20 cellular contexts compared by ENCODE assay signal in the genomic region with DNA sequence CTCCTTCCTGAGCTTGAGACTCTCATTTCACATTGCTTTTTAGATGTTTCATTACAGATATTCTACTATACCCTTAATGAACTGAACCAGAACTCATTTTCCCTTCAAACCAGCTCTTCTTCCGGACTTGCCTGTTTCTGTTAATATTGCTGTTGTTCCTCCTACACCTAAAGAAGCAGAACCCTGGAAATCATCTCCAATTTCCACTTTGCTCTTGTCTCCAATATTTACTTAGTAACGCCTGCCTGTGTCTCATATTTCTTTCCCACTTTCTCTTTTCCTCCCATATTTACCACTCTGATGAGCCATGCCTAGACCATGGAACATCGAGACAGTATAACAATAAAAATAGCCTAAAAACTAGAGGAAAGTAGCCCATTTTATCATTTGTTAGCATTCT. TPM values are rescaled to one million over a fixed set of nuclear protein-coding genes. Genes with fewer than 3 reads are reported as not detected.
DNase-seq lines count a peak whose midpoint lies in the region; TF ChIP-seq lines count a peak whose summit lies in the region.
"Had no signal": no experiment of that assay in that cellular context is flagged by ENCODE, and none has a peak within 500 bp of the region (broad histone marks: within the 10 kb centered on the region; RNA-seq: fewer than 3 reads in every experiment).

No MANE protein-coding gene starts in this region.

- H3K27me3 ChIP-seq in neutrophil = no peaks in the 10 kb centered on the region
- H3K27me3 ChIP-seq: BE2C, Peyer's patch had no signal

- peak overlapping the region; percentile 47 for H3K27ac ChIP-seq in neutrophil
- H3K27ac ChIP-seq: Peyer's patch, SJCRH30 had no signal

- H3K36me3 ChIP-seq in neutrophil = peaks cover 47% of the 10 kb centered on the region
- H3K36me3 ChIP-seq: BE2C, SJCRH30 had no signal

- no peaks in the 10 kb centered on the region for H3K9me3 ChIP-seq in neutrophil
- H3K9me3 ChIP-seq: BE2C, Peyer's patch, SJCRH30 had no signal

- peaks cover 19 to 21% of the 10 kb centered on the region in 2 experiments for H3K4me1 ChIP-seq in neutrophil (ENCODE audit: control insufficient read depth in 1 of 2, insufficient read depth in 1 of 2, low read depth in 1 of 2, low read length in 1 of 2)
- H3K4me1 ChIP-seq: BE2C, Peyer's patch, SJCRH30 had no signal

- no peak overlapping the region for H3K4me3 ChIP-seq in neutrophil (ENCODE audit: low read depth in 1 of 2, low read length in 1 of 2)
- H3K4me3 ChIP-seq: Peyer's patch, SJCRH30 had no signal

- no peak for TF ChIP-seq CTCF in neutrophil (IDR thresholded peaks at IDR 0.05)

- DNase-seq in NCI-H748 (lab: John Stamatoyannopoulos, UW; ENCODE audit: unreplicated experiment) (peak; percentile 34), NCI-H748 treated with DMSO at 0.1 percent for 48 hours (lab: John Stamatoyannopoulos, UW) (no peak), NCI-H146 treated with DMSO at 0.1 percent for 48 hours (lab: John Stamatoyannopoulos, UW; ENCODE audit: unreplicated experiment) (peak; percentile 46), NCI-H69 (lab: John Stamatoyannopoulos, UW) (peak; percentile 6), A172 (ENCODE audit: low spot score) (no peak), RKO (ENCODE audit: low spot score) (no peak), T1000 (lab: John Stamatoyannopoulos, UW) (no peak)
- DNase-seq: BE2C; CD4-positive, CD25-positive, alpha-beta regulatory T cell; DND-41; H7; HFFc6; Kasumi-1; NCI-H1930; NCI-H226; NCI-H774; Peyer's patch; SJCRH30; T-cell had no signal

RNA-seq across cellular contexts. Expression of a gene that starts 17.9 kb away (rescaled TPM):
- 15.7 and 20.0 TPM in 2 replicates for total RNA-seq in A172 (2014; rRNA removed; shearing (Covaris generic))

Comparison
In these comparisons a context has a peak if more than half of its experiments do, and no peak if none do; other contexts are left out.
1. DNase-seq: peak in NCI-H748 (single experiment), NCI-H146 treated with DMSO at 0.1 percent for 48 hours (single experiment) and NCI-H69 (single experiment); none in NCI-H748 treated with DMSO at 0.1 percent for 48 hours (single experiment), A172 (single experiment), RKO (single experiment) and T1000 (single experiment).